Comparison of ENCODE assay signal across 1 cellular context in genomic region chr2:64767670-64768425, GRCh38.
TF ChIP-seq lines count a peak whose summit lies in the region.

No MANE protein-coding gene starts in this region.

TF ChIP-seq in HepG2, 621 proteins besides CTCF, POLR2A, EP300 and RAD21 (continued from another document and continues in another):
- TF ChIP-seq TRIM22 (IDR thresholded peaks at IDR 0.05) (no peak), ARID2 (CRISPR knock-in tag; IDR thresholded peaks at IDR 0.05; ENCODE audit: borderline replicate concordance) (no peak), NFYB (CRISPR knock-in tag; IDR thresholded peaks at IDR 0.05) (no peak; the same call in 1 of the 2 replicates), ZSCAN29 (CRISPR knock-in tag; conservative IDR thresholded peaks at IDR 0.05) (0 out of 2 replicates have a peak, but pooled peaks have one; percentile 52), ZNF264 (CRISPR knock-in tag; IDR thresholded peaks at IDR 0.05) (no peak), JUNB (CRISPR knock-in tag; IDR thresholded peaks at IDR 0.05; ENCODE audit: borderline replicate concordance) (0 out of 2 replicates have a peak, but pooled peaks have one; percentile 15), ZNF549 (CRISPR knock-in tag; IDR thresholded peaks at IDR 0.05) (no peak), ZNF790 (CRISPR knock-in tag; IDR thresholded peaks at IDR 0.05; ENCODE audit: borderline replicate concordance) (no peak), SIX4 (CRISPR knock-in tag; IDR thresholded peaks at IDR 0.05) (no peak), ZNF709 (CRISPR knock-in tag; IDR thresholded peaks at IDR 0.05) (no peak), CHD4 (IDR thresholded peaks at IDR 0.05; ENCODE audit: borderline replicate concordance, low read length) (no peak), ZBTB3 (CRISPR knock-in tag; IDR thresholded peaks at IDR 0.05; ENCODE audit: borderline replicate concordance, low read depth) (no peak), HOXA9 (CRISPR knock-in tag; IDR thresholded peaks at IDR 0.05; ENCODE audit: borderline replicate concordance) (peak; percentile 59; the same call in 1 of the 2 replicates), KDM3A (CRISPR knock-in tag; IDR thresholded peaks at IDR 0.05; ENCODE audit: low read depth) (peak; percentile 69; the same call in 1 of the 2 replicates), ZNF576 (CRISPR knock-in tag; IDR thresholded peaks at IDR 0.05) (peak; percentile 39; the same call in 1 of the 2 replicates), NPAS2 (CRISPR knock-in tag; IDR thresholded peaks at IDR 0.05; ENCODE audit: borderline replicate concordance) (no peak), DDIT3 (CRISPR knock-in tag; IDR thresholded peaks at IDR 0.05) (no peak), JDP2 (CRISPR knock-in tag; IDR thresholded peaks at IDR 0.05; ENCODE audit: borderline replicate concordance) (no peak), ZNF484 (CRISPR knock-in tag; IDR thresholded peaks at IDR 0.05; ENCODE audit: borderline replicate concordance, low read depth) (no peak), ZNF343 (CRISPR knock-in tag; IDR thresholded peaks at IDR 0.05) (no peak), PAX8 (CRISPR knock-in tag; IDR thresholded peaks at IDR 0.05; ENCODE audit: borderline replicate concordance) (0 out of 2 replicates have a peak, but pooled peaks have one; percentile 23), ZNF574 (CRISPR knock-in tag; IDR thresholded peaks at IDR 0.05) (peak; percentile 41; the same call in 1 of the 2 replicates), ZBTB49 (CRISPR knock-in tag; IDR thresholded peaks at IDR 0.05; ENCODE audit: borderline replicate concordance) (no peak), ZNF546 (CRISPR knock-in tag; conservative IDR thresholded peaks at IDR 0.05) (no peak; the same call in 1 of the 2 replicates), ZNF558 (CRISPR knock-in tag; IDR thresholded peaks at IDR 0.05; ENCODE audit: borderline replicate concordance) (no peak), ZSCAN21 (CRISPR knock-in tag; IDR thresholded peaks at IDR 0.05; ENCODE audit: borderline replicate concordance) (no peak), RFX1 (IDR thresholded peaks at IDR 0.05) (no peak), ZNF33B (CRISPR knock-in tag; IDR thresholded peaks at IDR 0.05) (no peak), FOXK2 (IDR thresholded peaks at IDR 0.05) (no peak), POLR2G (IDR thresholded peaks at IDR 0.05; ENCODE audit: low read depth, low read length) (no peak), IRF9 (CRISPR knock-in tag; IDR thresholded peaks at IDR 0.05; ENCODE audit: borderline replicate concordance) (no peak; the same call in 1 of the 2 replicates), SNAPC4 (CRISPR knock-in tag; IDR thresholded peaks at IDR 0.05) (no peak), ZGPAT (CRISPR knock-in tag; IDR thresholded peaks at IDR 0.05) (no peak; the same call in 1 of the 2 replicates), ZNF567 (CRISPR knock-in tag; IDR thresholded peaks at IDR 0.05; ENCODE audit: borderline replicate concordance) (no peak), KDM5A (IDR thresholded peaks at IDR 0.05; ENCODE audit: borderline replicate concordance, low read length) (no peak), MBD4 (IDR thresholded peaks at IDR 0.05; ENCODE audit: borderline replicate concordance, low read length) (no peak), ZFP37 (CRISPR knock-in tag; IDR thresholded peaks at IDR 0.05; ENCODE audit: borderline replicate concordance) (no peak), MEIS2 (CRISPR knock-in tag; IDR thresholded peaks at IDR 0.05) (peak; percentile 18; the same call in 1 of the 2 replicates), EZH2 (conservative IDR thresholded peaks at IDR 0.05; ENCODE audit: low read depth, low read length) (no peak; the same call in 1 of the 2 replicates), GATAD2A (CRISPR knock-in tag; IDR thresholded peaks at IDR 0.05) (no peak), TOPORS (CRISPR knock-in tag; IDR thresholded peaks at IDR 0.05) (no peak), PREB (CRISPR knock-in tag; IDR thresholded peaks at IDR 0.05) (no peak), IRF2 (CRISPR knock-in tag; IDR thresholded peaks at IDR 0.05) (no peak), ZNF263 (CRISPR knock-in tag; IDR thresholded peaks at IDR 0.05) (peak; percentile 39; the same call in 1 of the 2 replicates), MAFG (CRISPR knock-in tag; IDR thresholded peaks at IDR 0.05) (no peak), HNRNPUL1 (IDR thresholded peaks at IDR 0.05; ENCODE audit: low read depth, low read length) (no peak), ZNF326 (CRISPR knock-in tag; IDR thresholded peaks at IDR 0.05; ENCODE audit: borderline replicate concordance) (no peak), ZNF446 (CRISPR knock-in tag; IDR thresholded peaks at IDR 0.05) (no peak), CBX5 (CRISPR knock-in tag; IDR thresholded peaks at IDR 0.05; ENCODE audit: borderline replicate concordance) (no peak), IKZF5 (CRISPR knock-in tag; IDR thresholded peaks at IDR 0.05) (peak; percentile 63; the same call in 1 of the 2 replicates), AKAP8 (CRISPR knock-in tag; IDR thresholded peaks at IDR 0.05) (no peak), MAFK (conservative IDR thresholded peaks at IDR 0.05 in 1 of 2, IDR thresholded peaks at IDR 0.05 in 1 of 2; ENCODE audit: low read length in 2 of 2) (no peak)
